Comparison of ENCODE assay signal across 8 cellular contexts in the genomic region with DNA sequence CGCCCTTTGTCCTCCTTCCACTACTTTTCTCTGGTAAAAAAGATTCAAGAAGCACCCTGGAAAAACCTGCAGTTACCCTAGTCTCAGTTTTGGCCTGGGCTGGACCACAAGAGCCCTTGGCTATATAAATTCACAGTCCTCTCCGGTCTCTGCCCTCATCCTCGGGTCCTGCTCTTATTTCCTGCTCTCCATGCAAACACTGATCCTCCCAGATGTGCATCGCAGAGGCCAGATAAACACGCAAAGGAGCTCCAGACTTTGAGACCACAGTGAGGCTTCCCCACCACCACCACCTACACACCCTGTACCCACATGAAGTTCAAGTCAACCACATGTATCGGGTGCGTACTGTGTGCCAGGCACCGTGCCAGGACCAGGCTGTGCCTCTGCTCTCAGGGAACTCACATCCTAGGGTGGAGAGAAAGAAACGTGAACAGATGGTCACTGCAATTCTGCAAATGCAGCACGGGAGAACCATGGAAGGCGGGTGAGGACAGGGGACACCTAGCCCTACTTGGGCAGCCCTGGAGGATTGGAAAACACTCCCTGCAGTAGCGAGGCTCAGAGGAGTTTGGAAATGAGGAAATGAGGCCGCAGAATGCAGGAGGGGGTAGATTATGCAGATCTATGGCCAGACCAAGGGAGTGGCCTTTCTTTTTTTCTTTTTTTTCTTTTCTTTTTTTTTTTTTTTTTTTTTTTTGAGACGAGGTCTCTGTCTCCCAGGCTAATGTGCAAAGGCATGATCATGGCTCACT. TPM values are rescaled to one million over a fixed set of nuclear protein-coding genes. Genes with fewer than 3 reads are reported as not detected.
A peak's percentile ranks its signal among the peaks of the same experiment; 100 is the strongest.
DNase-seq lines count a peak whose midpoint lies in the region; ATAC-seq and TF ChIP-seq lines count a peak whose summit lies in the region.

No MANE protein-coding gene starts in this region.

- H4K20me1 ChIP-seq in BLaER1 treated with 17β-estradiol and CSF1 and Interleukin-3, amounts not matched to agents 10 nM and 100 nM, result peaks cover 4 to 39% (median 21%) of the 10 kb centered on the region in 11 experiments; a peak in 12 of 22 replicates

- no peaks in the 10 kb centered on the region for H3K9me3 ChIP-seq in BLaER1 treated with 17β-estradiol and CSF1 and Interleukin-3, amounts not matched to agents 10 nM and 100 nM (replicated peaks in 1 of 11)
- H3K9me3 ChIP-seq in endocrine pancreas (ENCODE audit: control insufficient read depth, low read length) (no peaks in the 10 kb centered on the region), mononuclear cell (ENCODE audit: low read depth, low read length) (no peaks in the 10 kb centered on the region)

- H3K4me3 Mint-ChIP-seq in stimulated activated naive CD8-positive, alpha-beta T cell treated with anti-CD3 and anti-CD28 coated beads, Interleukin-15, amount 100 ng/mL, for 72 hours, result peak overlapping the region; percentile 83 to 85

- peak overlapping the region; percentile 33 to 88 (median 82); a peak in 21 of 22 replicates for H3K27ac ChIP-seq in BLaER1 treated with 17β-estradiol and CSF1 and Interleukin-3, amounts not matched to agents 10 nM and 100 nM

- peaks cover 25 to 35% (median 33%) of the 10 kb centered on the region in 11 experiments for H3K36me3 ChIP-seq in BLaER1 treated with 17β-estradiol and CSF1 and Interleukin-3, amounts not matched to agents 10 nM and 100 nM
- H3K36me3 ChIP-seq in endocrine pancreas (ENCODE audit: control insufficient read depth, insufficient read depth, low read length), result no peaks in the 10 kb centered on the region

- peak overlapping the region; percentile 65 to 84 (median 78) for H3K9ac ChIP-seq in BLaER1 treated with 17β-estradiol and CSF1 and Interleukin-3, amounts not matched to agents 10 nM and 100 nM
- H3K9ac ChIP-seq in endocrine pancreas (ENCODE audit: control insufficient read depth, insufficient read depth, low read length), result peak overlapping the region; percentile 57

- H3K4me3 ChIP-seq in BLaER1 treated with 17β-estradiol and CSF1 and Interleukin-3, amounts not matched to agents 10 nM and 100 nM, result peak overlapping the region; percentile 37 to 67 (median 56); a peak in 19 of 20 replicates
- H3K4me3 ChIP-seq in endocrine pancreas (ENCODE audit: control insufficient read depth, insufficient read depth, low read length) (no peak overlapping the region), mononuclear cell (ENCODE audit: low read length) (peak overlapping the region; percentile 37)

- peak; percentile 65 for DNase-seq in NCI-H748 (lab: John Stamatoyannopoulos, UW; ENCODE audit: unreplicated experiment)
- DNase-seq in activated CD8-positive, alpha-beta memory T cell treated with anti-CD3 and anti-CD28 coated beads for 48 hours (ENCODE audit: low read depth in 2 of 3, low spot score in 2 of 3), result peak in 2 of 3 experiments; percentile 28 to 35
- DNase-seq in stimulated activated naive CD8-positive, alpha-beta T cell treated with anti-CD3 and anti-CD28 coated beads, Interleukin-15, amount 100 ng/mL, for 72 hours, result peak; percentile 61 to 78
- DNase-seq in GM10266 (ENCODE audit: extremely low spot score), result no peak

- ATAC-seq in GM21825 (IDR thresholded peaks at IDR 0.05; ENCODE audit: unreplicated experiment), result peak; percentile 9
- peak; percentile 69 for ATAC-seq in stimulated activated naive CD8-positive, alpha-beta T cell treated with anti-CD3 and anti-CD28 coated beads, Interleukin-15, amount 100 ng/mL, for 72 hours

- H3K27me3 ChIP-seq in BLaER1 treated with 17β-estradiol and CSF1 and Interleukin-3, amounts not matched to agents 10 nM and 100 nM, result no peaks in the 10 kb centered on the region
- H3K27me3 ChIP-seq in endocrine pancreas (ENCODE audit: control insufficient read depth, insufficient read depth, low read length) (no peaks in the 10 kb centered on the region), mononuclear cell (ENCODE audit: insufficient read depth, low read length) (no peaks in the 10 kb centered on the region)

- H3K27ac Mint-ChIP-seq in stimulated activated naive CD8-positive, alpha-beta T cell treated with anti-CD3 and anti-CD28 coated beads, Interleukin-15, amount 100 ng/mL, for 72 hours, result peak overlapping the region; percentile 69 to 92

- peaks cover 63% of the 10 kb centered on the region for H3K4me1 Mint-ChIP-seq in stimulated activated naive CD8-positive, alpha-beta T cell treated with anti-CD3 and anti-CD28 coated beads, Interleukin-15, amount 100 ng/mL, for 72 hours

- no peaks in the 10 kb centered on the region for H3K9me3 Mint-ChIP-seq in stimulated activated naive CD8-positive, alpha-beta T cell treated with anti-CD3 and anti-CD28 coated beads, Interleukin-15, amount 100 ng/mL, for 72 hours

- H3K4me1 ChIP-seq in BLaER1 treated with 17β-estradiol and CSF1 and Interleukin-3, amounts not matched to agents 10 nM and 100 nM, result peaks cover 59 to 66% (median 63%) of the 10 kb centered on the region in 10 experiments
- no peaks in the 10 kb centered on the region for H3K4me1 ChIP-seq in endocrine pancreas (ENCODE audit: control insufficient read depth, insufficient read depth, low read length)
- H3K4me1 ChIP-seq in mononuclear cell (ENCODE audit: insufficient read depth, low read length), result peaks cover 61% of the 10 kb centered on the region

- no peak for TF ChIP-seq CTCF in GM10266 (IDR thresholded peaks at IDR 0.05; ENCODE audit: control insufficient read depth, insufficient read depth, low read depth, missing control alignments)

- peaks cover 17% of the 10 kb centered on the region for H3K27me3 Mint-ChIP-seq in stimulated activated naive CD8-positive, alpha-beta T cell treated with anti-CD3 and anti-CD28 coated beads, Interleukin-15, amount 100 ng/mL, for 72 hours

- H3K4me2 ChIP-seq in BLaER1 treated with 17β-estradiol and CSF1 and Interleukin-3, amounts not matched to agents 10 nM and 100 nM, result peak overlapping the region; percentile 87 to 98 (median 93)

RNA-seq across cellular contexts. Expression of gene CTDSP1, which starts 7.5 kb away (rescaled TPM):
- total RNA-seq in mononuclear cell, result 59.7 TPM

RNA-seq across cellular contexts. Expression of gene VIL1, which starts 11.8 kb away (rescaled TPM):
- total RNA-seq in mononuclear cell, result 2.1 TPM

RNA-seq across cellular contexts. Expression of gene SLC11A1, which starts 25.1 kb away (rescaled TPM):
- 126 TPM for total RNA-seq in mononuclear cell

RNA-seq across cellular contexts. Expression of gene CATIP, which starts 50.5 kb away (rescaled TPM):
- total RNA-seq in mononuclear cell, result not detected
